In genomic region chr2:150063950-150064549, GRCh38 we compare ENCODE assay signal across 1 cellular context.
TF ChIP-seq lines count a peak whose summit lies in the region.

No MANE protein-coding gene starts in this region.

TF ChIP-seq in GM23338, 12 proteins besides CTCF, POLR2A, EP300 and RAD21 (continued from another document):
- no peak for TF ChIP-seq POLR2AphosphoS5 (IDR thresholded peaks at IDR 0.05; ENCODE audit: low read depth)
- no peak for TF ChIP-seq ZNF331 (CRISPR knock-in tag; IDR thresholded peaks at IDR 0.05; ENCODE audit: low read depth)
- no peak for TF ChIP-seq REST (IDR thresholded peaks at IDR 0.05; ENCODE audit: unreplicated experiment)
